8 cellular contexts compared by ENCODE assay signal in genomic region chr6:158630944-158631616, GRCh38. TPM values are rescaled to one million over a fixed set of nuclear protein-coding genes. Genes with fewer than 3 reads are reported as not detected.
DNase-seq lines count a peak whose midpoint lies in the region; ATAC-seq and TF ChIP-seq lines count a peak whose summit lies in the region.
"Had no signal": no experiment of that assay in that cellular context is flagged by ENCODE, and none has a peak within 500 bp of the region (broad histone marks: within the 10 kb centered on the region; RNA-seq: fewer than 3 reads in every experiment).

No MANE protein-coding gene starts in this region.

- peak; percentile 74 for ATAC-seq in left colon
- ATAC-seq in stimulated activated naive CD8-positive, alpha-beta T cell treated with anti-CD3 and anti-CD28 coated beads, Interleukin-15, amount 100 ng/mL, for 72 hours, result peak; percentile 27
- no peak for ATAC-seq in HG02642 (IDR thresholded peaks at IDR 0.05; ENCODE audit: poor library complexity, unreplicated experiment)
- ATAC-seq: stimulated activated naive B cell treated with anti-CD40 and anti-IgM and Interleukin-4, amounts not matched to agents 10 μg/mL and 1 μg/mL and 100 μg/mL, for 72 hours had no signal

- POLR2A ChIA-PET in PC-9 (lab: Charles Lee; ENCODE audit: unreplicated experiment), result no interaction called here

- H3K27me3 ChIP-seq in PC-9 (ENCODE audit: insufficient read depth, low read depth) (no peaks in the 10 kb centered on the region), SJCRH30 (no peaks in the 10 kb centered on the region)

- H3K9me3 Mint-ChIP-seq in brain, result no peaks in the 10 kb centered on the region
- no peaks in the 10 kb centered on the region for H3K9me3 Mint-ChIP-seq in stimulated activated naive CD8-positive, alpha-beta T cell treated with anti-CD3 and anti-CD28 coated beads, Interleukin-15, amount 100 ng/mL, for 72 hours
- H3K9me3 Mint-ChIP-seq: stimulated activated naive B cell treated with anti-CD40 and anti-IgM and Interleukin-4, amounts not matched to agents 10 μg/mL and 1 μg/mL and 100 μg/mL, for 72 hours had no signal

- H3K36me3 ChIP-seq in PC-9 (ENCODE audit: low read depth) (peaks cover 26% of the 10 kb centered on the region), SJCRH30 (peaks cover 32% of the 10 kb centered on the region)

- peaks cover 53% of the 10 kb centered on the region; the same call in 1 of the 2 replicates for H3F3A ChIP-seq in PC-9 (ENCODE audit: insufficient read depth, low read depth)

- no peaks in the 10 kb centered on the region for H3K9me2 ChIP-seq in PC-9 (ENCODE audit: insufficient read depth)

- H3K4me2 ChIP-seq in PC-9, result no peak overlapping the region

- no TSS peak for BruUV-seq in PC-9 (replicated peaks; lab: Mats Ljungman, UMichigan)

- peaks cover 14% of the 10 kb centered on the region for H3K4me1 Mint-ChIP-seq in brain
- peaks cover 56% of the 10 kb centered on the region for H3K4me1 Mint-ChIP-seq in stimulated activated naive CD8-positive, alpha-beta T cell treated with anti-CD3 and anti-CD28 coated beads, Interleukin-15, amount 100 ng/mL, for 72 hours

- H2AFZ ChIP-seq in PC-9, result no peak overlapping the region

- DNase-seq in PC-9 (no peak), left colon (peak; percentile 65 to 71), NCI-H2107 treated with DMSO at 0.1 percent for 48 hours (lab: John Stamatoyannopoulos, UW; ENCODE audit: unreplicated experiment) (no peak), SJCRH30 (no peak)
- no peak for DNase-seq in stimulated activated naive CD8-positive, alpha-beta T cell treated with anti-CD3 and anti-CD28 coated beads, Interleukin-15, amount 100 ng/mL, for 72 hours
- DNase-seq: stimulated activated naive B cell treated with anti-CD40 and anti-IgM and Interleukin-4, amounts not matched to agents 10 μg/mL and 1 μg/mL and 100 μg/mL, for 72 hours had no signal

- H3K4me3 ChIP-seq in PC-9, result no peak overlapping the region
- no peak overlapping the region for H3K4me3 ChIP-seq in SJCRH30

- H3K36me3 Mint-ChIP-seq in brain, result peaks cover 67% of the 10 kb centered on the region

- TF ChIP-seq CTCF in PC-9 (conservative IDR thresholded peaks at IDR 0.05) (no peak), brain (conservative IDR thresholded peaks at IDR 0.05) (no peak)

- peak overlapping the region in 3 of 5 experiments; percentile 66 to 90 (median 68) for H3K27ac Mint-ChIP-seq in brain
- peak overlapping the region; percentile 10 to 54 for H3K27ac Mint-ChIP-seq in stimulated activated naive CD8-positive, alpha-beta T cell treated with anti-CD3 and anti-CD28 coated beads, Interleukin-15, amount 100 ng/mL, for 72 hours
- H3K27ac Mint-ChIP-seq: stimulated activated naive B cell treated with anti-CD40 and anti-IgM and Interleukin-4, amounts not matched to agents 10 μg/mL and 1 μg/mL and 100 μg/mL, for 72 hours had no signal

- CTCF ChIA-PET in PC-9 (lab: Charles Lee), result no interaction called here

- H3K27ac ChIP-seq in PC-9 (peak overlapping the region; percentile 5; the same call in 1 of the 2 replicates), SJCRH30 (no peak overlapping the region)

- H3K27me3 Mint-ChIP-seq in brain, result no peaks in the 10 kb centered on the region
- no peaks in the 10 kb centered on the region for H3K27me3 Mint-ChIP-seq in stimulated activated naive CD8-positive, alpha-beta T cell treated with anti-CD3 and anti-CD28 coated beads, Interleukin-15, amount 100 ng/mL, for 72 hours
- H3K27me3 Mint-ChIP-seq: stimulated activated naive B cell treated with anti-CD40 and anti-IgM and Interleukin-4, amounts not matched to agents 10 μg/mL and 1 μg/mL and 100 μg/mL, for 72 hours had no signal

- peaks cover 14% of the 10 kb centered on the region for H4K20me1 ChIP-seq in PC-9 (ENCODE audit: insufficient read depth)

- H3K4me1 ChIP-seq in PC-9 (replicated peaks; ENCODE audit: insufficient read depth) (no peaks in the 10 kb centered on the region), SJCRH30 (no peaks in the 10 kb centered on the region)

- H3K4me3 Mint-ChIP-seq in brain, result no peak overlapping the region
- H3K4me3 Mint-ChIP-seq in stimulated activated naive CD8-positive, alpha-beta T cell treated with anti-CD3 and anti-CD28 coated beads, Interleukin-15, amount 100 ng/mL, for 72 hours, result no peak overlapping the region
- H3K4me3 Mint-ChIP-seq: stimulated activated naive B cell treated with anti-CD40 and anti-IgM and Interleukin-4, amounts not matched to agents 10 μg/mL and 1 μg/mL and 100 μg/mL, for 72 hours had no signal

- intact Hi-C loops in PC-9 (cut with micrococcal nuclease; ENCODE audit: unreplicated experiment), result loop anchor here (2.0 kb wide), 1 partner anchor 60 kb away; no protein-coding TSS in a partner anchor
- intact Hi-C loops in left colon (cut with DNase I, micrococcal nuclease), result no loop called here

- H3K9me3 ChIP-seq in PC-9 (ENCODE audit: insufficient read depth, low read depth), result no peaks in the 10 kb centered on the region
- no peaks in the 10 kb centered on the region for H3K9me3 ChIP-seq in SJCRH30 (replicated peaks)

- 0 out of 2 replicates have a peak, but pooled peaks cover 3% of the 10 kb centered on the region for H3K79me2 ChIP-seq in PC-9 (ENCODE audit: low read depth)

RNA-seq across cellular contexts. Expression of gene DYNLT1, which starts 13.5 kb away (rescaled TPM):
- total RNA-seq in PC-9 (2021) (99.6 and 105 TPM in 2 replicates), left colon (100 to 1,000 TPM; 142 to 178 TPM)
- 676 TPM for polyA plus RNA-seq in brain (ENCODE audit: insufficient read depth, low read depth, low replicate concordance)
- 99.1 and 104 TPM in 2 replicates for total RNA-seq in SJCRH30 (2014; rRNA removed; shearing (Covaris generic))

RNA-seq across cellular contexts. Expression of gene SYTL3, which starts 18.8 kb away (rescaled TPM):
- 7.8 and 8.3 TPM in 2 replicates for total RNA-seq in PC-9 (2021)
- polyA plus RNA-seq in brain (ENCODE audit: insufficient read depth, low read depth, low replicate concordance), result 8.0 TPM
- 1 to 10 TPM; 2.6 to 2.7 TPM for total RNA-seq in left colon
- 15.4 and 16.4 TPM in 2 replicates for total RNA-seq in SJCRH30 (2014; rRNA removed; shearing (Covaris generic))

Comparison
In these comparisons a context has a peak if more than half of its experiments do, and no peak if none do; other contexts are left out.
1. DNase-seq: peak in left colon (2 of 2); none in PC-9 (0 of 2), stimulated activated naive CD8-positive, alpha-beta T cell treated with anti-CD3 and anti-CD28 coated beads, Interleukin-15, amount 100 ng/mL, for 72 hours (0 of 2), NCI-H2107 treated with DMSO at 0.1 percent for 48 hours (single experiment) and SJCRH30 (0 of 2).